ENCODE assay signal across 8 cellular contexts in the genomic region with DNA sequence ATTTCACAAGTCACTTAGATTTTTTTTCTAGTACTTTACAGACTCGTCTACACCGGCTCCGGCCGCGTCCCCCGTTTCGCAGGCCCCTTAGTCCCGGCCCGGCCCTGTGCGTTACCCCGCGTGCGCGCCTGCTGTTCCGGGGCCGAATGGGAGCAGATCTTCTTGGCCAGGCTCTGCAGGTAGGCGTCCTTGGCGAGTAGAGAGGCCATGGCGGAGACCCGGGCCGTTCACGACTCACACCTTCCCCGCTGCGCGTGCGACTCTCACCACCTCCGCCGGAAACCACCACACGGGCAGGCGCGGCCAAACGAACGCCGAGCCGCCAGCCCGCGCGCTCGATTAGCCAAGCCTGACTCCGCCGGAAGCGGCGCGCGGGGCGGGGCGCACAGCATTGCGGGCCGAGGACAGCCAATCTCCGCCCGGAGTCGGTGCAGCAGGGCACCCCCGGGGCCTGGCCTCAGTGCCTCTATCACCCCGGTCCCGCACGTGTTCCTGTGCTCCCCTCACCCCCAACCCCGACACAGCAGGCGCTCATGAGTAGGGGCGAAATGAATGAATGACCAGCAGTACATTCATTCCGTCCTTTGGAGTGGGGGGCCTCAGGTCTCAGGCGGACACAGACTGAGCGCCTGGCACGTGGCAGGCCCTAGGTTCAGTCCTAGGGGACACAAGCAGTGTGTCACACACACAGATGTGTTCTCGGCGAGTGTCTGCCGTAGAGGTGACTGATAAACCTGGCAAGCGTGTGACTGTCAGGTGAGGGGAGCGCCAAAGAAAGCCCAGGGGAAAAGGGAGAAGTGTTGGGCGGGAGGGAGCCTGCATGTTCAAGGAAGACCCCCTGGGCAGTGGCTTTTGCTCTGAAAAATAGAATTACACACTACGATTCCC. TPM values are rescaled to one million over a fixed set of nuclear protein-coding genes. Genes with fewer than 3 reads are reported as not detected.
A peak's percentile ranks its signal among the peaks of the same experiment; 100 is the strongest.
DNase-seq lines count a peak whose midpoint lies in the region; ATAC-seq and TF ChIP-seq lines count a peak whose summit lies in the region.

SURF6 (minus strand) TSS at position 265 of the 888 bp plus-strand sequence; CDS start at position 209, 56 bp downstream.

- peaks cover 23% of the 10 kb centered on the region for H3K4me1 Mint-ChIP-seq in activated CD4-positive, alpha-beta T cell treated with anti-CD3 and anti-CD28 coated beads for 36 hours
- peaks cover 19% of the 10 kb centered on the region for H3K4me1 Mint-ChIP-seq in chondrocyte (ENCODE audit: low read depth)

- H3K27ac Mint-ChIP-seq in activated CD4-positive, alpha-beta T cell treated with anti-CD3 and anti-CD28 coated beads for 36 hours: peak within 1 kb of the TSS; percentile 89
- H3K27ac Mint-ChIP-seq in chondrocyte (ENCODE audit: unreplicated experiment): peak within 1 kb of the TSS; percentile 94

- H3K4me1 ChIP-seq in BE2C: no peaks in the 10 kb centered on the region

- POLR2A ChIA-PET in activated CD4-positive, alpha-beta T cell treated with anti-CD3 and anti-CD28 coated beads for 36 hours (lab: Charles Lee): interaction anchor here (0.7 to 1.1 kb wide), 2 partner anchors 12 to 305 kb away, joined by 3 to 4 read pairs; partner anchors contain the start of genes MED22 and RPL7A

- peaks cover 50% of the 10 kb centered on the region for H3K36me3 Mint-ChIP-seq in activated CD4-positive, alpha-beta T cell treated with anti-CD3 and anti-CD28 coated beads for 36 hours (ENCODE audit: low read depth)
- peaks cover 22% of the 10 kb centered on the region for H3K36me3 Mint-ChIP-seq in chondrocyte (ENCODE audit: low read depth)

- intact Hi-C loops in activated CD4-positive, alpha-beta T cell treated with anti-CD3 and anti-CD28 coated beads for 36 hours (cut with DNase I, micrococcal nuclease): loop anchor here (1.0 to 10.0 kb wide), 18 partner anchors 11 to 689 kb away; partner anchors contain the start of genes AK8 (in 1 of the 2), BRD3OS (in 1 of the 2), CACFD1 (in 1 of the 2) and GTF3C5 (in 1 of the 2)

- H3K9me3 ChIP-seq in BE2C: no peaks in the 10 kb centered on the region

- ATAC-seq in GM19328 (IDR thresholded peaks at IDR 0.05; ENCODE audit: unreplicated experiment) (peak; percentile 91), HG03460 (IDR thresholded peaks at IDR 0.05; ENCODE audit: unreplicated experiment) (peak; percentile 86)
- peak; percentile 96 for ATAC-seq in activated CD4-positive, alpha-beta T cell treated with anti-CD3 and anti-CD28 coated beads for 36 hours

- peak within 1 kb of the TSS; percentile 86 for H3K4me3 Mint-ChIP-seq in activated CD4-positive, alpha-beta T cell treated with anti-CD3 and anti-CD28 coated beads for 36 hours
- peak within 1 kb of the TSS; percentile 97 for H3K4me3 Mint-ChIP-seq in chondrocyte (ENCODE audit: unreplicated experiment)

- H3K27me3 ChIP-seq in BE2C: no peaks in the 10 kb centered on the region

- no peaks in the 10 kb centered on the region for H3K9me3 Mint-ChIP-seq in activated CD4-positive, alpha-beta T cell treated with anti-CD3 and anti-CD28 coated beads for 36 hours (ENCODE audit: low read depth)
- H3K9me3 Mint-ChIP-seq in chondrocyte (ENCODE audit: low read depth): no peaks in the 10 kb centered on the region

- CTCF ChIA-PET in activated CD4-positive, alpha-beta T cell treated with anti-CD3 and anti-CD28 coated beads for 36 hours (lab: Charles Lee): no interaction called here

- peaks cover 55% of the 10 kb centered on the region for H3K36me3 ChIP-seq in BE2C

- TF ChIP-seq CTCF in BE2C (IDR thresholded peaks at IDR 0.05; ENCODE audit: low read depth, low read length) (no peak), chondrocyte (IDR thresholded peaks at IDR 0.05) (no peak)

- peak within 1 kb of the TSS; percentile 97 for H3K4me3 ChIP-seq in BE2C (ENCODE audit: low read depth, low read length)

- peak; percentile 94 for DNase-seq in BE2C
- DNase-seq in NCI-H524 treated with DMSO at 0.1 percent for 48 hours (lab: John Stamatoyannopoulos, UW): peak; percentile 67
- DNase-seq in activated CD4-positive, alpha-beta T cell treated with anti-CD3 and anti-CD28 coated beads for 36 hours: peak; percentile 97
- peak; percentile 98 for DNase-seq in chondrocyte (ENCODE audit: low spot score)
- peak; percentile 87 for DNase-seq in kidney glomerular epithelial cell (lab: John Stamatoyannopoulos, UW)
- DNase-seq in stimulated activated CD4-positive, alpha-beta T cell treated with anti-CD3 and anti-CD28 coated beads, Interleukin-15, amount 100 ng/mL, for 24 hours: peak; percentile 97

- no peaks in the 10 kb centered on the region for H3K27me3 Mint-ChIP-seq in activated CD4-positive, alpha-beta T cell treated with anti-CD3 and anti-CD28 coated beads for 36 hours
- H3K27me3 Mint-ChIP-seq in chondrocyte (ENCODE audit: low read depth): no peaks in the 10 kb centered on the region

RNA-seq across cellular contexts. Expression of gene SURF6, which starts in this region (rescaled TPM):
- 107 TPM for polyA plus RNA-seq in BE2C (2012; ENCODE audit: insufficient read depth, insufficient read length, low read depth)
- 10 to 100 TPM; 22.4 to 24.3 TPM for total RNA-seq in activated CD4-positive, alpha-beta T cell treated with anti-CD3 and anti-CD28 coated beads for 36 hours
- total RNA-seq in chondrocyte: 14.6 to 16.0 TPM (median 15.1 TPM) in 3 replicates

Comparison
In these comparisons a context has a peak if more than half of its experiments do, and no peak if none do; other contexts are left out.
1. Peak in every context shown above with its lines: DNase-seq, ATAC-seq and H3K4me3 ChIP-seq.